1 cellular context compared by ENCODE assay signal in genomic region chr6:27777126-27777525, GRCh38.
TF ChIP-seq lines count a peak whose summit lies in the region.

No MANE protein-coding gene starts in this region.

TF ChIP-seq in WTC11, 78 proteins besides CTCF, POLR2A, EP300 and RAD21 (continued from another document):
- TF ChIP-seq, protein P1, sequence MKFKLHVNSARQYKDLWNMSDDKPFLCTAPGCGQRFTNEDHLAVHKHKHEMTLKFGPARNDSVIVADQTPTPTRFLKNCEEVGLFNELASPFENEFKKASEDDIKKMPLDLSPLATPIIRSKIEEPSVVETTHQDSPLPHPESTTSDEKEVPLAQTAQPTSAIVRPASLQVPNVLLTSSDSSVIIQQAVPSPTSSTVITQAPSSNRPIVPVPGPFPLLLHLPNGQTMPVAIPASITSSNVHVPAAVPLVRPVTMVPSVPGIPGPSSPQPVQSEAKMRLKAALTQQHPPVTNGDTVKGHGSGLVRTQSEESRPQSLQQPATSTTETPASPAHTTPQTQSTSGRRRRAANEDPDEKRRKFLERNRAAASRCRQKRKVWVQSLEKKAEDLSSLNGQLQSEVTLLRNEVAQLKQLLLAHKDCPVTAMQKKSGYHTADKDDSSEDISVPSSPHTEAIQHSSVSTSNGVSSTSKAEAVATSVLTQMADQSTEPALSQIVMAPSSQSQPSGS (CRISPR knock-in tag; IDR thresholded peaks at IDR 0.05; ENCODE audit: borderline replicate concordance, low read depth), result no peak
- TF ChIP-seq, protein P2, sequence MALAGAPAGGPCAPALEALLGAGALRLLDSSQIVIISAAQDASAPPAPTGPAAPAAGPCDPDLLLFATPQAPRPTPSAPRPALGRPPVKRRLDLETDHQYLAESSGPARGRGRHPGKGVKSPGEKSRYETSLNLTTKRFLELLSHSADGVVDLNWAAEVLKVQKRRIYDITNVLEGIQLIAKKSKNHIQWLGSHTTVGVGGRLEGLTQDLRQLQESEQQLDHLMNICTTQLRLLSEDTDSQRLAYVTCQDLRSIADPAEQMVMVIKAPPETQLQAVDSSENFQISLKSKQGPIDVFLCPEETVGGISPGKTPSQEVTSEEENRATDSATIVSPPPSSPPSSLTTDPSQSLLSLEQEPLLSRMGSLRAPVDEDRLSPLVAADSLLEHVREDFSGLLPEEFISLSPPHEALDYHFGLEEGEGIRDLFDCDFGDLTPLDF (CRISPR knock-in tag; IDR thresholded peaks at IDR 0.05), result no peak
- TF ChIP-seq, protein P3, sequence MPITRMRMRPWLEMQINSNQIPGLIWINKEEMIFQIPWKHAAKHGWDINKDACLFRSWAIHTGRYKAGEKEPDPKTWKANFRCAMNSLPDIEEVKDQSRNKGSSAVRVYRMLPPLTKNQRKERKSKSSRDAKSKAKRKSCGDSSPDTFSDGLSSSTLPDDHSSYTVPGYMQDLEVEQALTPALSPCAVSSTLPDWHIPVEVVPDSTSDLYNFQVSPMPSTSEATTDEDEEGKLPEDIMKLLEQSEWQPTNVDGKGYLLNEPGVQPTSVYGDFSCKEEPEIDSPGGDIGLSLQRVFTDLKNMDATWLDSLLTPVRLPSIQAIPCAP (CRISPR knock-in tag; IDR thresholded peaks at IDR 0.05), result no peak
- TF ChIP-seq JAZF1 (CRISPR knock-in tag; IDR thresholded peaks at IDR 0.05) (no peak), NR1H2 (CRISPR knock-in tag; IDR thresholded peaks at IDR 0.05) (no peak), ZMAT4 (CRISPR knock-in tag; IDR thresholded peaks at IDR 0.05) (no peak), JUN (CRISPR knock-in tag; IDR thresholded peaks at IDR 0.05) (no peak), RORB (CRISPR knock-in tag; IDR thresholded peaks at IDR 0.05) (no peak), FOXJ3 (CRISPR knock-in tag; IDR thresholded peaks at IDR 0.05; ENCODE audit: borderline replicate concordance) (no peak), ZNF512 (CRISPR knock-in tag; IDR thresholded peaks at IDR 0.05; ENCODE audit: borderline replicate concordance) (no peak), HMGA2 (CRISPR knock-in tag; IDR thresholded peaks at IDR 0.05) (no peak), ZNF219 (CRISPR knock-in tag; IDR thresholded peaks at IDR 0.05; ENCODE audit: borderline replicate concordance) (no peak)
